Comparison of ENCODE assay signal across 1 cellular context in genomic region chr3:153130312-153130977, GRCh38.
TF ChIP-seq lines count a peak whose summit lies in the region.

No MANE protein-coding gene starts in this region.

TF ChIP-seq in GM12878, 131 proteins besides CTCF, POLR2A, EP300 and RAD21 (continued from another document):
- TF ChIP-seq RB1 (IDR thresholded peaks at IDR 0.05; ENCODE audit: borderline replicate concordance) (no peak), CBX5 (IDR thresholded peaks at IDR 0.05; ENCODE audit: low read depth) (0 out of 2 replicates have a peak, but pooled peaks have one; percentile 23), ATF2 (IDR thresholded peaks at IDR 0.05; ENCODE audit: low read length) (peak; percentile 63), BCL11A (IDR thresholded peaks at IDR 0.05; ENCODE audit: low read depth, low read length) (peak; percentile 82), ZNF24 (IDR thresholded peaks at IDR 0.05) (peak; percentile 78; the same call in 1 of the 2 replicates), CREM (IDR thresholded peaks at IDR 0.05; ENCODE audit: low read depth) (peak; percentile 40; the same call in 1 of the 2 replicates), SKIL (IDR thresholded peaks at IDR 0.05; ENCODE audit: low read depth, poor library complexity, severe bottlenecking) (peak; percentile 63), ZNF217 (IDR thresholded peaks at IDR 0.05) (peak; percentile 85), BACH1 (IDR thresholded peaks at IDR 0.05; ENCODE audit: borderline replicate concordance) (peak; percentile 59; the same call in 1 of the 2 replicates), PAX5 (IDR thresholded peaks at IDR 0.05; ENCODE audit: borderline replicate concordance, low read depth, low read length) (no peak), FOXM1 (IDR thresholded peaks at IDR 0.05; ENCODE audit: low read depth, low read length) (peak; percentile 65; the same call in 1 of the 2 replicates), MEF2B (IDR thresholded peaks at IDR 0.05; ENCODE audit: partially characterized antibody, poor library complexity, severe bottlenecking) (peak; percentile 71), BHLHE40 (IDR thresholded peaks at IDR 0.05; ENCODE audit: borderline replicate concordance in 1 of 2, low read depth in 2 of 2, low read length in 1 of 2) (no peak; a peak in 1 of 4 replicates), NBN (IDR thresholded peaks at IDR 0.05) (peak; percentile 43; the same call in 1 of the 2 replicates), HDAC2 (IDR thresholded peaks at IDR 0.05) (no peak), PKNOX1 (IDR thresholded peaks at IDR 0.05) (peak; percentile 59; the same call in 1 of the 2 replicates), IKZF2 (IDR thresholded peaks at IDR 0.05) (peak; percentile 81 to 85; a peak in 2 of 4 replicates), SMAD1 (IDR thresholded peaks at IDR 0.05; ENCODE audit: low read depth, partially characterized antibody) (no peak), MEF2A (IDR thresholded peaks at IDR 0.05; ENCODE audit: insufficient read depth, low read depth, low read length) (peak; percentile 43; the same call in 1 of the 2 replicates), PBX3 (IDR thresholded peaks at IDR 0.05; ENCODE audit: insufficient replicate concordance, low read depth, low read length) (peak; percentile 13), BRCA1 (IDR thresholded peaks at IDR 0.05; ENCODE audit: low read depth, low read length) (no peak), ETV6 (conservative IDR thresholded peaks at IDR 0.05 in 1 of 2, IDR thresholded peaks at IDR 0.05 in 1 of 2; ENCODE audit: borderline replicate concordance in 1 of 2, low read depth in 1 of 2) (no peak), SPI1 (IDR thresholded peaks at IDR 0.05; ENCODE audit: borderline replicate concordance, insufficient read depth, low read depth, low read length) (peak; percentile 93), MTA2 (IDR thresholded peaks at IDR 0.05; ENCODE audit: low read depth) (peak; percentile 99), TBL1XR1 (IDR thresholded peaks at IDR 0.05; ENCODE audit: low read depth, low read length) (peak; percentile 54; the same call in 1 of the 2 replicates), STAT1 (conservative IDR thresholded peaks at IDR 0.05) (no peak), DPF2 (IDR thresholded peaks at IDR 0.05) (peak; percentile 92), NFIC (IDR thresholded peaks at IDR 0.05; ENCODE audit: low read depth, low read length) (peak; percentile 85), JUNB (IDR thresholded peaks at IDR 0.05) (peak; percentile 82), RELB (IDR thresholded peaks at IDR 0.05; ENCODE audit: low read depth) (peak; percentile 69), TCF12 (IDR thresholded peaks at IDR 0.05; ENCODE audit: low read depth, low read length) (no peak), IRF4 (IDR thresholded peaks at IDR 0.05; ENCODE audit: low read depth, low read length) (0 out of 2 replicates have a peak, but pooled peaks have one; percentile 37)
- TF ChIP-seq, protein P1, sequence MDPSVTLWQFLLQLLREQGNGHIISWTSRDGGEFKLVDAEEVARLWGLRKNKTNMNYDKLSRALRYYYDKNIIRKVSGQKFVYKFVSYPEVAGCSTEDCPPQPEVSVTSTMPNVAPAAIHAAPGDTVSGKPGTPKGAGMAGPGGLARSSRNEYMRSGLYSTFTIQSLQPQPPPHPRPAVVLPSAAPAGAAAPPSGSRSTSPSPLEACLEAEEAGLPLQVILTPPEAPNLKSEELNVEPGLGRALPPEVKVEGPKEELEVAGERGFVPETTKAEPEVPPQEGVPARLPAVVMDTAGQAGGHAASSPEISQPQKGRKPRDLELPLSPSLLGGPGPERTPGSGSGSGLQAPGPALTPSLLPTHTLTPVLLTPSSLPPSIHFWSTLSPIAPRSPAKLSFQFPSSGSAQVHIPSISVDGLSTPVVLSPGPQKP (IDR thresholded peaks at IDR 0.05; ENCODE audit: low read depth, low read length): no peak
- TF ChIP-seq, protein P2, sequence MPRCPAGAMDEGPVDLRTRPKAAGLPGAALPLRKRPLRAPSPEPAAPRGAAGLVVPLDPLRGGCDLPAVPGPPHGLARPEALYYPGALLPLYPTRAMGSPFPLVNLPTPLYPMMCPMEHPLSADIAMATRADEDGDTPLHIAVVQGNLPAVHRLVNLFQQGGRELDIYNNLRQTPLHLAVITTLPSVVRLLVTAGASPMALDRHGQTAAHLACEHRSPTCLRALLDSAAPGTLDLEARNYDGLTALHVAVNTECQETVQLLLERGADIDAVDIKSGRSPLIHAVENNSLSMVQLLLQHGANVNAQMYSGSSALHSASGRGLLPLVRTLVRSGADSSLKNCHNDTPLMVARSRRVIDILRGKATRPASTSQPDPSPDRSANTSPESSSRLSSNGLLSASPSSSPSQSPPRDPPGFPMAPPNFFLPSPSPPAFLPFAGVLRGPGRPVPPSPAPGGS (IDR thresholded peaks at IDR 0.05; ENCODE audit: borderline replicate concordance, insufficient read depth, low read depth, low read length, poor library complexity, severe bottlenecking): peak; percentile 63
- TF ChIP-seq, protein P3, sequence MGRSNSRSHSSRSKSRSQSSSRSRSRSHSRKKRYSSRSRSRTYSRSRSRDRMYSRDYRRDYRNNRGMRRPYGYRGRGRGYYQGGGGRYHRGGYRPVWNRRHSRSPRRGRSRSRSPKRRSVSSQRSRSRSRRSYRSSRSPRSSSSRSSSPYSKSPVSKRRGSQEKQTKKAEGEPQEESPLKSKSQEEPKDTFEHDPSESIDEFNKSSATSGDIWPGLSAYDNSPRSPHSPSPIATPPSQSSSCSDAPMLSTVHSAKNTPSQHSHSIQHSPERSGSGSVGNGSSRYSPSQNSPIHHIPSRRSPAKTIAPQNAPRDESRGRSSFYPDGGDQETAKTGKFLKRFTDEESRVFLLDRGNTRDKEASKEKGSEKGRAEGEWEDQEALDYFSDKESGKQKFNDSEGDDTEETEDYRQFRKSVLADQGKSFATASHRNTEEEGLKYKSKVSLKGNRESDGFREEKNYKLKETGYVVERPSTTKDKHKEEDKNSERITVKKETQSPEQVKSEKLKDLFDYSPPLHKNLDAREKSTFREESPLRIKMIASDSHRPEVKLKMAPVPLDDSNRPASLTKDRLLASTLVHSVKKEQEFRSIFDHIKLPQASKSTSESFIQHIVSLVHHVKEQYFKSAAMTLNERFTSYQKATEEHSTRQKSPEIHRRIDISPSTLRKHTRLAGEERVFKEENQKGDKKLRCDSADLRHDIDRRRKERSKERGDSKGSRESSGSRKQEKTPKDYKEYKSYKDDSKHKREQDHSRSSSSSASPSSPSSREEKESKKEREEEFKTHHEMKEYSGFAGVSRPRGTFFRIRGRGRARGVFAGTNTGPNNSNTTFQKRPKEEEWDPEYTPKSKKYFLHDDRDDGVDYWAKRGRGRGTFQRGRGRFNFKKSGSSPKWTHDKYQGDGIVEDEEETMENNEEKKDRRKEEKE (IDR thresholded peaks at IDR 0.05): no peak
